ENCODE assay signal across 1 cellular context in the genomic region with DNA sequence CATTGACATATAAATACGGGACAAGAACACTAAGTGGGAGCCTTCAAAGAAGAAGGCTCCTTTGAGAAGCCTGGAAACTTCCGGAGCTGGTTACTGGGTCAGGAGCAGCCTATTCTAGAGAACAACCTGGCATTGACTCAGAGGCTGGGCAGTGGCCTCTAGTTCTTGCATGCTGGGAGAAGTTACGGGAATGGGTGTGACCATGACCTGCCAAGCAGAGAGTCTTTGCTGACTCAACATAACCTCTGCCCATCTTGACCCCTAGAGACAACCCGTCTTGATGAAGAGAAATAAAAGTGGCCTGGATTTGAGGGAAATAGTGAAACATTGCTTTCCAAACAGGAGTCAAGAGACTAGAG.
TF ChIP-seq lines count a peak whose summit lies in the region.

No MANE protein-coding gene starts in this region.

TF ChIP-seq in K562, 482 proteins besides CTCF, POLR2A, EP300 and RAD21:
- no peak for TF ChIP-seq RBM22 (IDR thresholded peaks at IDR 0.05; ENCODE audit: low read depth, low read length, poor library complexity, severe bottlenecking)
- no peak for TF ChIP-seq ZNF24 (IDR thresholded peaks at IDR 0.05)
- no peak for TF ChIP-seq ZNF124 (CRISPR knock-in tag; IDR thresholded peaks at IDR 0.05)
- 0 out of 2 replicates have a peak, but pooled peaks have one; percentile 11 for TF ChIP-seq C11orf30 (IDR thresholded peaks at IDR 0.05; ENCODE audit: low read depth)
